8 cellular contexts compared by ENCODE assay signal in the genomic region with DNA sequence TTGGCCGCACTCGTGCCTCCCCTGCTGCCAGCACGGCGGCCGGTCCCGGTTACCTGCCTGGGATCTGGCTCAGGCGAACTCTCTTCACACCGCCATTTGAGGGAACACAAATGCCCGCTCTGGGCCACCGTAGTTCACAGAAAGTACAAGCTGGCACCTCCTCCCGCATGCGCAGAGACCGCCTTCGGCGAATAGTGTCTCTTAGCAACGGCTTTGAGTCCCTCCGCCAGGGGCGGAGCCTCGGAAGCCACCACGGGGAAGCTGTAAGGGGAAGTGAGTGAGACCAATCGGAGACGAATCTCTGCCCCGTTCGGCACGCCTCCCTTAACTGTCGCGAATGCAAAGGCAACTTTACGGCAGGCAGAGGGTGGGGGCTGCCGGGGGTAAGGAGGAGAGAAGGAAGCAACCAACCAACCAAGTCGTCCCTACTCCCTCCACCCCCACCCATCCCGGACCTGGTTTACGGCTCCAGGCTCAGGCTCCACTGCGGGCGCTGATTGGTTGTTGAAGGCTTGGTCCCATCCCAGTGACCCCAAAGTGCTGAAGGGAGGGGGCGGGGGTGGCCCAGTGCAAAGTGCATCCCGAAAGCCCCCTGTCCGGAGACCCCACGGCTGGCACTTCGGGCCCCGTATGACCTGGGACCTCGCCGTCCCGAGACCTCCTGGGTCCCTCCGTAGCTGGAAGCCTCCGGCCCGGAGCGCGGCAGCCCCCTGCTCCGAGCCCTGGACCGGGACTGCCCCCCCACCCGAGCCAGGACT. TPM values are rescaled to one million over a fixed set of nuclear protein-coding genes. Genes with fewer than 3 reads are reported as not detected.
DNase-seq lines count a peak whose midpoint lies in the region; TF ChIP-seq lines count a peak whose summit lies in the region.

A gene with protein sequence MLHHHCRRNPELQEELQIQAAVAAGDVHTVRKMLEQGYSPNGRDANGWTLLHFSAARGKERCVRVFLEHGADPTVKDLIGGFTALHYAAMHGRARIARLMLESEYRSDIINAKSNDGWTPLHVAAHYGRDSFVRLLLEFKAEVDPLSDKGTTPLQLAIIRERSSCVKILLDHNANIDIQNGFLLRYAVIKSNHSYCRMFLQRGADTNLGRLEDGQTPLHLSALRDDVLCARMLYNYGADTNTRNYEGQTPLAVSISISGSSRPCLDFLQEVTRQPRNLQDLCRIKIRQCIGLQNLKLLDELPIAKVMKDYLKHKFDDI (plus strand): TSS at position 526 of the 758 bp plus-strand sequence. CDS start 9,628 bp downstream, outside the sequence.
Gene LINS1 (minus strand): TSS at position 121 of the 758 bp plus-strand sequence. CDS start 21,342 bp downstream, outside the sequence.

- in situ Hi-C loops in SK-MEL-5 (cut with HindIII; ENCODE audit: low pct_unique_long_range_greater_than_20kb, low sequenced_read_pairs), result no loop called here

- DNase-seq in GF-D8 (lab: John Stamatoyannopoulos, UW) (peak; percentile 99), HEK293T (ENCODE audit: extremely low spot score) (peak; percentile 99), MV-4-11 (lab: John Stamatoyannopoulos, UW) (peak; percentile 100), SK-MEL-5 (ENCODE audit: low read depth, low spot score) (peak; percentile 100), foreskin melanocyte (peak; percentile 100)
- DNase-seq in activated naive CD4-positive, alpha-beta T cell treated with Interleukin-2 at 50 U/mL for 16 hours, result peak; percentile 99

- H3K4me3 ChIP-seq in neuron (ENCODE audit: low read length) (peak within 1 kb of the TSS; percentile 99), subcutaneous abdominal adipose tissue (ENCODE audit: low read depth in 1 of 5, low read length in 5 of 5) (peak within 1 kb of the TSS; percentile 83 to 99 (median 93))

- H3K27ac ChIP-seq in subcutaneous abdominal adipose tissue (ENCODE audit: low read depth, low read length), result peak within 1 kb of the TSS; percentile 78

- H3K27me3 ChIP-seq in neuron (ENCODE audit: insufficient read depth, low read length) (no peaks in the 10 kb centered on the region), subcutaneous abdominal adipose tissue (ENCODE audit: control insufficient read depth in 5 of 5, insufficient read depth in 4 of 5, low read length in 5 of 5) (no peaks in the 10 kb centered on the region)

- peaks cover 34% of the 10 kb centered on the region for H3K4me1 ChIP-seq in neuron (ENCODE audit: insufficient read depth, low read length)
- H3K4me1 ChIP-seq in subcutaneous abdominal adipose tissue (ENCODE audit: control insufficient read depth in 5 of 5, insufficient read depth in 5 of 5, low read length in 5 of 5), result peaks cover 5 to 29% (median 27%) of the 10 kb centered on the region in 5 donors

- CTCF ChIA-PET in HEK293T (lab: Yijun Ruan, JAX), result interaction anchor here (0.9 to 1.6 kb wide), 2 partner anchors 253 to 260 kb away, joined by 4 read pairs; partner anchors contain the start of gene ADAMTS17

- H2AFZ ChIP-seq in neuron (ENCODE audit: low read depth, low read length), result peak within 1 kb of the TSS; percentile 78

- POLR2A ChIA-PET in HEK293T (lab: Yijun Ruan, JAX), result interaction anchor here (0.6 to 1.9 kb wide), 15 partner anchors 8 to 1102 kb away, joined by 3 to 11 read pairs (median 4); partner anchors contain the start of gene ADAMTS17

- H3K36me3 ChIP-seq in neuron (ENCODE audit: insufficient read depth, low read length) (peaks cover 12% of the 10 kb centered on the region), subcutaneous abdominal adipose tissue (ENCODE audit: control insufficient read depth in 5 of 5, insufficient read depth in 5 of 5, low read length in 5 of 5) (peaks cover 0 to 9% (median 6%) of the 10 kb centered on the region in 5 donors)

- H3K9ac ChIP-seq in subcutaneous abdominal adipose tissue (ENCODE audit: low read length in 5 of 5), result peak within 1 kb of the TSS; percentile 79 to 97 (median 90)

- no peaks in the 10 kb centered on the region for H3K9me3 ChIP-seq in neuron (ENCODE audit: low read length)
- no peaks in the 10 kb centered on the region for H3K9me3 ChIP-seq in subcutaneous abdominal adipose tissue (ENCODE audit: control insufficient read depth in 5 of 5, low read length in 5 of 5)

TF ChIP-seq in HEK293T, 16 proteins besides CTCF, POLR2A, EP300 and RAD21:
- TF ChIP-seq HDGF (IDR thresholded peaks at IDR 0.05; ENCODE audit: borderline replicate concordance), result 0 out of 2 replicates have a peak, but pooled peaks have one; percentile 90
- no peak for TF ChIP-seq SP1 (IDR thresholded peaks at IDR 0.05)
- peak; percentile 38; the same call in 1 of the 2 replicates for TF ChIP-seq FOXM1 (IDR thresholded peaks at IDR 0.05; ENCODE audit: borderline replicate concordance)

RNA-seq across cellular contexts. Expression of the first gene that starts in this region (rescaled TPM):
- total RNA-seq in SK-MEL-5 (2014; rRNA removed; shearing (Covaris generic)), result 13.7 and 14.1 TPM in 2 replicates
- polyA plus RNA-seq in SK-MEL-5 (2015; cell fraction: cytosol; rRNA removed), result 9.2 and 12.7 TPM in 2 replicates
- 9.7 and 10.2 TPM in 2 replicates for polyA plus RNA-seq in SK-MEL-5 (2015; cell fraction: nucleus; rRNA removed)

RNA-seq across cellular contexts. Expression of gene LINS1, which starts in this region (rescaled TPM):
- 35.0 and 36.9 TPM in 2 replicates for total RNA-seq in SK-MEL-5 (2014; rRNA removed; shearing (Covaris generic))
- polyA plus RNA-seq in SK-MEL-5 (2015; cell fraction: cytosol; rRNA removed), result 12.8 and 17.5 TPM in 2 replicates
- 118 and 119 TPM in 2 replicates for polyA plus RNA-seq in SK-MEL-5 (2015; cell fraction: nucleus; rRNA removed)

Comparison
In these comparisons a context has a peak if more than half of its experiments do, and no peak if none do; other contexts are left out.
1. Peak in every context shown above with its lines: DNase-seq, H3K4me3 ChIP-seq and H3K27ac ChIP-seq.